In genomic region chr13:49893591-49893990, GRCh38 we compare ENCODE assay signal across 2 cellular contexts.
TF ChIP-seq lines count a peak whose summit lies in the region.

No MANE protein-coding gene starts in this region.

TF ChIP-seq in WTC11, 78 proteins besides CTCF, POLR2A, EP300 and RAD21:
- TF ChIP-seq GABPB1 (CRISPR knock-in tag; IDR thresholded peaks at IDR 0.05) (peak; percentile 96), ZNF416 (CRISPR knock-in tag; IDR thresholded peaks at IDR 0.05) (no peak)

TF ChIP-seq in HepG2, 621 proteins besides CTCF, POLR2A, EP300 and RAD21 (continues in another document):
- TF ChIP-seq ZNF768 (CRISPR knock-in tag; IDR thresholded peaks at IDR 0.05): no peak
- no peak for TF ChIP-seq ZBTB26 (CRISPR knock-in tag; IDR thresholded peaks at IDR 0.05; ENCODE audit: borderline replicate concordance)
- TF ChIP-seq HNF4G (IDR thresholded peaks at IDR 0.05; ENCODE audit: borderline replicate concordance, low read depth, low read length): peak; percentile 25; the same call in 1 of the 2 replicates
- no peak for TF ChIP-seq HNF4G (CRISPR knock-in tag; IDR thresholded peaks at IDR 0.05; ENCODE audit: borderline replicate concordance, low read depth)
- TF ChIP-seq STAT6 (CRISPR knock-in tag; IDR thresholded peaks at IDR 0.05; ENCODE audit: borderline replicate concordance): no peak
- no peak for TF ChIP-seq TCF7 (IDR thresholded peaks at IDR 0.05; ENCODE audit: low read depth)
- TF ChIP-seq SRY (CRISPR knock-in tag; IDR thresholded peaks at IDR 0.05): no peak
- TF ChIP-seq ZFP36L2 (CRISPR knock-in tag; IDR thresholded peaks at IDR 0.05): no peak
- TF ChIP-seq ZNF562 (CRISPR knock-in tag; IDR thresholded peaks at IDR 0.05; ENCODE audit: borderline replicate concordance): no peak
- TF ChIP-seq ATF2 (CRISPR knock-in tag; IDR thresholded peaks at IDR 0.05): no peak
- TF ChIP-seq PLSCR1 (CRISPR knock-in tag; IDR thresholded peaks at IDR 0.05; ENCODE audit: borderline replicate concordance): no peak
- TF ChIP-seq, protein P1, sequence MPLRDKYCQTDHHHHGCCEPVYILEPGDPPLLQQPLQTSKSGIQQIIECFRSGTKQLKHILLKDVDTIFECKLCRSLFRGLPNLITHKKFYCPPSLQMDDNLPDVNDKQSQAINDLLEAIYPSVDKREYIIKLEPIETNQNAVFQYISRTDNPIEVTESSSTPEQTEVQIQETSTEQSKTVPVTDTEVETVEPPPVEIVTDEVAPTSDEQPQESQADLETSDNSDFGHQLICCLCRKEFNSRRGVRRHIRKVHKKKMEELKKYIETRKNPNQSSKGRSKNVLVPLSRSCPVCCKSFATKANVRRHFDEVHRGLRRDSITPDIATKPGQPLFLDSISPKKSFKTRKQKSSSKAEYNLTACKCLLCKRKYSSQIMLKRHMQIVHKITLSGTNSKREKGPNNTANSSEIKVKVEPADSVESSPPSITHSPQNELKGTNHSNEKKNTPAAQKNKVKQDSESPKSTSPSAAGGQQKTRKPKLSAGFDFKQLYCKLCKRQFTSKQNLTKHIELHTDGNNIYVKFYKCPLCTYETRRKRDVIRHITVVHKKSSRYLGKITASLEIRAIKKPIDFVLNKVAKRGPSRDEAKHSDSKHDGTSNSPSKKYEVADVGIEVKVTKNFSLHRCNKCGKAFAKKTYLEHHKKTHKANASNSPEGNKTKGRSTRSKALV (CRISPR knock-in tag; IDR thresholded peaks at IDR 0.05): 0 out of 2 replicates have a peak, but pooled peaks have one; percentile 25
- TF ChIP-seq ZNF101 (CRISPR knock-in tag; IDR thresholded peaks at IDR 0.05; ENCODE audit: borderline replicate concordance, low read depth): no peak
- TF ChIP-seq, protein P2, sequence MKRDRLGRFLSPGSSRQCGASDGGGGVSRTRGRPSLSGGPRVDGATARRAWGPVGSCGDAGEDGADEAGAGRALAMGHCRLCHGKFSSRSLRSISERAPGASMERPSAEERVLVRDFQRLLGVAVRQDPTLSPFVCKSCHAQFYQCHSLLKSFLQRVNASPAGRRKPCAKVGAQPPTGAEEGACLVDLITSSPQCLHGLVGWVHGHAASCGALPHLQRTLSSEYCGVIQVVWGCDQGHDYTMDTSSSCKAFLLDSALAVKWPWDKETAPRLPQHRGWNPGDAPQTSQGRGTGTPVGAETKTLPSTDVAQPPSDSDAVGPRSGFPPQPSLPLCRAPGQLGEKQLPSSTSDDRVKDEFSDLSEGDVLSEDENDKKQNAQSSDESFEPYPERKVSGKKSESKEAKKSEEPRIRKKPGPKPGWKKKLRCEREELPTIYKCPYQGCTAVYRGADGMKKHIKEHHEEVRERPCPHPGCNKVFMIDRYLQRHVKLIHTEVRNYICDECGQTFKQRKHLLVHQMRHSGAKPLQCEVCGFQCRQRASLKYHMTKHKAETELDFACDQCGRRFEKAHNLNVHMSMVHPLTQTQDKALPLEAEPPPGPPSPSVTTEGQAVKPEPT (CRISPR knock-in tag; IDR thresholded peaks at IDR 0.05; ENCODE audit: low read depth): no peak
- TF ChIP-seq MZF1 (CRISPR knock-in tag; IDR thresholded peaks at IDR 0.05; ENCODE audit: borderline replicate concordance): no peak
- peak; percentile 54 for TF ChIP-seq SKI (IDR thresholded peaks at IDR 0.05; ENCODE audit: partially characterized antibody)
- TF ChIP-seq TERF1 (CRISPR knock-in tag; IDR thresholded peaks at IDR 0.05): no peak
- TF ChIP-seq ZFP36L1 (CRISPR knock-in tag; IDR thresholded peaks at IDR 0.05): no peak
- TF ChIP-seq ZNF501 (CRISPR knock-in tag; IDR thresholded peaks at IDR 0.05): no peak
- peak; percentile 37; the same call in 1 of the 2 replicates for TF ChIP-seq CEBPB (IDR thresholded peaks at IDR 0.05; ENCODE audit: borderline replicate concordance, low read depth, low read length)
- no peak for TF ChIP-seq EZH2 (conservative IDR thresholded peaks at IDR 0.05; ENCODE audit: low read depth, low read length)
- TF ChIP-seq, protein P3, sequence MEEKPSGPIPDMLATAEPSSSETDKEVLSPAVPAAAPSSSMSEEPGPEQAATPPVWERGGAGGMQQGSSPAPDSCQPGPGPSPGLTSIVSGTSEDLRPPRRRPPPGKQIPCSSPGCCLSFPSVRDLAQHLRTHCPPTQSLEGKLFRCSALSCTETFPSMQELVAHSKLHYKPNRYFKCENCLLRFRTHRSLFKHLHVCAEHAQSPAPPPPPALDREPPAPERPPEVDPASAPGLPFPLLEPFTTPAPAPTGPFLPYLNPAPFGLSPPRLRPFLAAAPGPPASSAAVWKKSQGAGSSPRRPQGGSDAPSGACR (CRISPR knock-in tag; IDR thresholded peaks at IDR 0.05): no peak
- TF ChIP-seq, protein P4, sequence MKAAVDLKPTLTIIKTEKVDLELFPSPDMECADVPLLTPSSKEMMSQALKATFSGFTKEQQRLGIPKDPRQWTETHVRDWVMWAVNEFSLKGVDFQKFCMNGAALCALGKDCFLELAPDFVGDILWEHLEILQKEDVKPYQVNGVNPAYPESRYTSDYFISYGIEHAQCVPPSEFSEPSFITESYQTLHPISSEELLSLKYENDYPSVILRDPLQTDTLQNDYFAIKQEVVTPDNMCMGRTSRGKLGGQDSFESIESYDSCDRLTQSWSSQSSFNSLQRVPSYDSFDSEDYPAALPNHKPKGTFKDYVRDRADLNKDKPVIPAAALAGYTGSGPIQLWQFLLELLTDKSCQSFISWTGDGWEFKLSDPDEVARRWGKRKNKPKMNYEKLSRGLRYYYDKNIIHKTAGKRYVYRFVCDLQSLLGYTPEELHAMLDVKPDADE (CRISPR knock-in tag; IDR thresholded peaks at IDR 0.05): no peak
- TF ChIP-seq FOSL2 (CRISPR knock-in tag; IDR thresholded peaks at IDR 0.05): peak; percentile 57; the same call in 1 of the 2 replicates
- TF ChIP-seq, protein P5, sequence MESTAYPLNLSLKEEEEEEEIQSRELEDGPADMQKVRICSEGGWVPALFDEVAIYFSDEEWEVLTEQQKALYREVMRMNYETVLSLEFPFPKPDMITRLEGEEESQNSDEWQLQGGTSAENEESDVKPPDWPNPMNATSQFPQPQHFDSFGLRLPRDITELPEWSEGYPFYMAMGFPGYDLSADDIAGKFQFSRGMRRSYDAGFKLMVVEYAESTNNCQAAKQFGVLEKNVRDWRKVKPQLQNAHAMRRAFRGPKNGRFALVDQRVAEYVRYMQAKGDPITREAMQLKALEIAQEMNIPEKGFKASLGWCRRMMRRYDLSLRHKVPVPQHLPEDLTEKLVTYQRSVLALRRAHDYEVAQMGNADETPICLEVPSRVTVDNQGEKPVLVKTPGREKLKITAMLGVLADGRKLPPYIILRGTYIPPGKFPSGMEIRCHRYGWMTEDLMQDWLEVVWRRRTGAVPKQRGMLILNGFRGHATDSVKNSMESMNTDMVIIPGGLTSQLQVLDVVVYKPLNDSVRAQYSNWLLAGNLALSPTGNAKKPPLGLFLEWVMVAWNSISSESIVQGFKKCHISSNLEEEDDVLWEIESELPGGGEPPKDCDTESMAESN (CRISPR knock-in tag; conservative IDR thresholded peaks at IDR 0.05): no peak; the same call in 1 of the 2 replicates
- TF ChIP-seq ZBTB43 (CRISPR knock-in tag; conservative IDR thresholded peaks at IDR 0.05): peak; percentile 96
- no peak for TF ChIP-seq XRCC5 (optimal IDR thresholded peaks at IDR 0.05; ENCODE audit: low read length)
- TF ChIP-seq HIC2 (CRISPR knock-in tag; IDR thresholded peaks at IDR 0.05; ENCODE audit: low read depth): peak; percentile 87; the same call in 1 of the 2 replicates
- TF ChIP-seq MLLT10 (CRISPR knock-in tag; IDR thresholded peaks at IDR 0.05): no peak
- 0 out of 2 replicates have a peak, but pooled peaks have one; percentile 26 for TF ChIP-seq MYC (CRISPR knock-in tag; IDR thresholded peaks at IDR 0.05; ENCODE audit: borderline replicate concordance)
- peak; percentile 28; the same call in 1 of the 3 replicates for TF ChIP-seq MXI1 (IDR thresholded peaks at IDR 0.05; ENCODE audit: borderline replicate concordance, low read depth, low read length)
- no peak for TF ChIP-seq PAX8 (CRISPR knock-in tag; IDR thresholded peaks at IDR 0.05; ENCODE audit: borderline replicate concordance)
